Comparison of ENCODE assay signal across 35 cellular contexts in genomic region chr1:52473039-52473438, GRCh38.
"Had no signal": no experiment of that assay in that cellular context is flagged by ENCODE, and none has a peak within 500 bp of the region (broad histone marks: within the 10 kb centered on the region; RNA-seq: fewer than 3 reads in every experiment).

No MANE protein-coding gene starts in this region.

- H3K4me1 ChIP-seq: ascending aorta, breast epithelium had no signal

- H3K9me3 Mint-ChIP-seq: activated CD4-positive, alpha-beta memory T cell treated with anti-CD3 and anti-CD28 coated beads for 36 hours; activated CD4-positive, alpha-beta T cell treated with anti-CD3 and anti-CD28 coated beads, Interleukin-2, amount 10 ng/mL, durations not matched to agents 24 days and 14 days; activated naive CD4-positive, alpha-beta T cell treated with anti-CD3 and anti-CD28 coated beads, Interleukin-2, amount 10 ng/mL, durations not matched to agents 7 days and 5 days; activated naive CD4-positive, alpha-beta T cell treated with anti-CD3 and anti-CD28 coated beads, Interleukin-2, amount 50 U/mL, for 72 hours; activated naive CD8-positive, alpha-beta T cell treated with anti-CD3 and anti-CD28 coated beads, Interleukin-2, amount 10 ng/mL, durations not matched to agents 7 days and 5 days; activated T-helper 1 cell treated with anti-CD3 and anti-CD28 coated beads, Interleukin-12 subunit alpha, Interleukin-12 subunit beta, Interleukin-2, Interleukin-4 antibody, amounts not matched to agents 30 ng/mL and 10 ng/mL and 1 ng/mL, durations not matched to agents 14 hours and 24 hours and 36 hours; activated T-helper 2 cell treated with anti-CD3 and anti-CD28 coated beads, Interferon-gamma antibody, Interleukin-2, Interleukin-4, amounts not matched to agents 10 μg/mL and 5 μg/mL and 100 μg/mL, durations not matched to agents 14 hours and 24 hours and 36 hours; dendritic cell treated with granulocyte-macrophage colony-stimulating factor and Interleukin-4, amounts not matched to agents 40 ng/mL and 50 ng/mL, for 4 days; endodermal cell; T-helper 2 cell treated with Interferon-gamma antibody and Interleukin-4, amounts not matched to agents 5 μg/mL and 100 μg/mL, for 36 hours had no signal

- ATAC-seq: activated CD4-positive, alpha-beta T cell treated with anti-CD3 and anti-CD28 coated beads for 36 hours; activated CD8-positive, alpha-beta memory T cell treated with anti-CD3 and anti-CD28 coated beads, Interleukin-2, amount 10 ng/mL, durations not matched to agents 7 days and 5 days; activated CD8-positive, alpha-beta T cell treated with anti-CD3 and anti-CD28 coated beads, Interleukin-2, amount 10 ng/mL, durations not matched to agents 7 days and 5 days; activated naive CD4-positive, alpha-beta T cell treated with anti-CD3 and anti-CD28 coated beads, Interleukin-2, amount 50 U/mL, for 72 hours; esophagus mucosa; T-helper 17 cell had no signal

- H3K27me3 ChIP-seq: ascending aorta, breast epithelium, cardiac muscle cell, dorsolateral prefrontal cortex had no signal

- H3K4me3 ChIP-seq: ascending aorta, breast epithelium, cardiac muscle cell, coronary artery, dorsolateral prefrontal cortex had no signal

- H3K4me3 Mint-ChIP-seq: activated CD4-positive, alpha-beta memory T cell treated with anti-CD3 and anti-CD28 coated beads for 36 hours; activated CD4-positive, alpha-beta T cell treated with anti-CD3 and anti-CD28 coated beads for 36 hours; activated CD4-positive, alpha-beta T cell treated with anti-CD3 and anti-CD28 coated beads, Interleukin-2, amount 10 ng/mL, durations not matched to agents 24 days and 14 days; activated CD8-positive, alpha-beta memory T cell treated with anti-CD3 and anti-CD28 coated beads, Interleukin-2, amount 10 ng/mL, durations not matched to agents 7 days and 5 days; activated CD8-positive, alpha-beta T cell treated with anti-CD3 and anti-CD28 coated beads, Interleukin-2, amount 10 ng/mL, durations not matched to agents 7 days and 5 days; activated naive CD4-positive, alpha-beta T cell treated with anti-CD3 and anti-CD28 coated beads, Interleukin-2, amount 10 ng/mL, durations not matched to agents 7 days and 5 days; activated naive CD8-positive, alpha-beta T cell treated with anti-CD3 and anti-CD28 coated beads, Interleukin-2, amount 10 ng/mL, durations not matched to agents 7 days and 5 days; activated T-helper 1 cell treated with anti-CD3 and anti-CD28 coated beads, Interleukin-12 subunit alpha, Interleukin-12 subunit beta, Interleukin-2, Interleukin-4 antibody, amounts not matched to agents 30 ng/mL and 10 ng/mL and 1 ng/mL, durations not matched to agents 14 hours and 24 hours and 36 hours; brain; dendritic cell treated with granulocyte-macrophage colony-stimulating factor and Interleukin-4, amounts not matched to agents 40 ng/mL and 50 ng/mL, for 4 days; endodermal cell; T-helper 17 cell; T-helper 2 cell treated with Interferon-gamma antibody and Interleukin-4, amounts not matched to agents 5 μg/mL and 100 μg/mL, for 36 hours had no signal

- H3K4me1 Mint-ChIP-seq: activated CD4-positive, alpha-beta T cell treated with anti-CD3 and anti-CD28 coated beads, Interleukin-2, amount 10 ng/mL, durations not matched to agents 24 days and 14 days; activated CD8-positive, alpha-beta memory T cell treated with anti-CD3 and anti-CD28 coated beads, Interleukin-2, amount 10 ng/mL, durations not matched to agents 7 days and 5 days; activated naive CD4-positive, alpha-beta T cell treated with anti-CD3 and anti-CD28 coated beads, Interleukin-2, amount 10 ng/mL, durations not matched to agents 7 days and 5 days; activated naive CD8-positive, alpha-beta T cell treated with anti-CD3 and anti-CD28 coated beads, Interleukin-2, amount 10 ng/mL, durations not matched to agents 7 days and 5 days had no signal

- H3K9me3 ChIP-seq: ascending aorta, breast epithelium had no signal

- H3K27ac Mint-ChIP-seq: activated CD4-positive, alpha-beta memory T cell treated with anti-CD3 and anti-CD28 coated beads for 36 hours; activated CD4-positive, alpha-beta T cell treated with anti-CD3 and anti-CD28 coated beads for 36 hours; activated CD4-positive, alpha-beta T cell treated with anti-CD3 and anti-CD28 coated beads, Interleukin-2, amount 10 ng/mL, durations not matched to agents 24 days and 14 days; activated CD8-positive, alpha-beta memory T cell treated with anti-CD3 and anti-CD28 coated beads, Interleukin-2, amount 10 ng/mL, durations not matched to agents 7 days and 5 days; activated CD8-positive, alpha-beta T cell treated with anti-CD3 and anti-CD28 coated beads, Interleukin-2, amount 10 ng/mL, durations not matched to agents 7 days and 5 days; activated naive CD4-positive, alpha-beta T cell treated with anti-CD3 and anti-CD28 coated beads, Interleukin-2, amount 10 ng/mL, durations not matched to agents 7 days and 5 days; activated naive CD4-positive, alpha-beta T cell treated with anti-CD3 and anti-CD28 coated beads, Interleukin-2, amount 50 U/mL, for 72 hours; activated naive CD8-positive, alpha-beta T cell treated with anti-CD3 and anti-CD28 coated beads, Interleukin-2, amount 10 ng/mL, durations not matched to agents 7 days and 5 days; activated T-helper 1 cell treated with anti-CD3 and anti-CD28 coated beads, Interleukin-12 subunit alpha, Interleukin-12 subunit beta, Interleukin-2, Interleukin-4 antibody, amounts not matched to agents 30 ng/mL and 10 ng/mL and 1 ng/mL, durations not matched to agents 14 hours and 24 hours and 36 hours; activated T-helper 2 cell treated with anti-CD3 and anti-CD28 coated beads, Interferon-gamma antibody, Interleukin-2, Interleukin-4, amounts not matched to agents 10 μg/mL and 5 μg/mL and 100 μg/mL, durations not matched to agents 14 hours and 24 hours and 36 hours; dendritic cell treated with granulocyte-macrophage colony-stimulating factor and Interleukin-4, amounts not matched to agents 40 ng/mL and 50 ng/mL, for 4 days; endodermal cell; T-helper 2 cell treated with Interferon-gamma antibody and Interleukin-4, amounts not matched to agents 5 μg/mL and 100 μg/mL, for 36 hours had no signal

- H3K27me3 Mint-ChIP-seq: activated CD4-positive, alpha-beta memory T cell treated with anti-CD3 and anti-CD28 coated beads for 36 hours; activated CD4-positive, alpha-beta T cell treated with anti-CD3 and anti-CD28 coated beads for 36 hours; activated CD4-positive, alpha-beta T cell treated with anti-CD3 and anti-CD28 coated beads, Interleukin-2, amount 10 ng/mL, durations not matched to agents 24 days and 14 days; activated CD8-positive, alpha-beta memory T cell treated with anti-CD3 and anti-CD28 coated beads, Interleukin-2, amount 10 ng/mL, durations not matched to agents 7 days and 5 days; activated naive CD4-positive, alpha-beta T cell treated with anti-CD3 and anti-CD28 coated beads, Interleukin-2, amount 10 ng/mL, durations not matched to agents 7 days and 5 days; activated naive CD8-positive, alpha-beta T cell treated with anti-CD3 and anti-CD28 coated beads, Interleukin-2, amount 10 ng/mL, durations not matched to agents 7 days and 5 days; brain; dendritic cell treated with granulocyte-macrophage colony-stimulating factor and Interleukin-4, amounts not matched to agents 40 ng/mL and 50 ng/mL, for 4 days; T-helper 17 cell had no signal

- H3K27ac ChIP-seq: ascending aorta, breast epithelium, cardiac muscle cell, coronary artery, dorsolateral prefrontal cortex, WERI-Rb-1 had no signal

- DNase-seq: activated CD4-positive, alpha-beta memory T cell treated with anti-CD3 and anti-CD28 coated beads for 36 hours; activated CD4-positive, alpha-beta T cell treated with anti-CD3 and anti-CD28 coated beads for 36 hours; activated CD4-positive, alpha-beta T cell treated with anti-CD3 and anti-CD28 coated beads, Interleukin-2, amount 10 ng/mL, durations not matched to agents 24 days and 14 days; activated CD4-positive, CD25-positive, alpha-beta regulatory T cell; activated CD4-positive, CD25-positive, alpha-beta regulatory T cell treated with anti-CD3 and anti-CD28 coated beads, Interleukin-2, amount 50 U/mL, for 72 hours; activated CD8-positive, alpha-beta memory T cell treated with anti-CD3 and anti-CD28 coated beads, Interleukin-2, amount 10 ng/mL, durations not matched to agents 7 days and 5 days; activated CD8-positive, alpha-beta memory T cell treated with anti-CD3 and anti-CD28 coated beads, Interleukin-2, amount 50 U/mL, for 4 hours; activated CD8-positive, alpha-beta T cell treated with anti-CD3 and anti-CD28 coated beads, Interleukin-2, amount 10 ng/mL, durations not matched to agents 7 days and 5 days; activated effector memory CD4-positive, alpha-beta T cell treated with anti-CD3 and anti-CD28 coated beads, Interleukin-2, amount 50 U/mL, for 16 hours; activated naive CD4-positive, alpha-beta T cell; activated naive CD4-positive, alpha-beta T cell treated with anti-CD3 and anti-CD28 coated beads, Interleukin-2, amount 10 ng/mL, durations not matched to agents 7 days and 5 days; activated naive CD8-positive, alpha-beta T cell treated with anti-CD3 and anti-CD28 coated beads, Interleukin-2, amount 10 ng/mL, durations not matched to agents 7 days and 5 days; activated T-cell treated with anti-CD3 and anti-CD28 coated beads, Interleukin-2, amount 50 U/mL, for 1 hour; activated T-cell treated with anti-CD3 and anti-CD28 coated beads, Interleukin-2, amount 50 U/mL, for 48 hours; central memory CD4-positive, alpha-beta T cell; dorsolateral prefrontal cortex; effector memory CD4-positive, alpha-beta T cell; endodermal cell; foreskin fibroblast; head of caudate nucleus; T-helper 1 cell; T-helper 17 cell; T1000; WERI-Rb-1 had no signal
